Comparison of ENCODE assay signal across 2 cellular contexts in the genomic region with DNA sequence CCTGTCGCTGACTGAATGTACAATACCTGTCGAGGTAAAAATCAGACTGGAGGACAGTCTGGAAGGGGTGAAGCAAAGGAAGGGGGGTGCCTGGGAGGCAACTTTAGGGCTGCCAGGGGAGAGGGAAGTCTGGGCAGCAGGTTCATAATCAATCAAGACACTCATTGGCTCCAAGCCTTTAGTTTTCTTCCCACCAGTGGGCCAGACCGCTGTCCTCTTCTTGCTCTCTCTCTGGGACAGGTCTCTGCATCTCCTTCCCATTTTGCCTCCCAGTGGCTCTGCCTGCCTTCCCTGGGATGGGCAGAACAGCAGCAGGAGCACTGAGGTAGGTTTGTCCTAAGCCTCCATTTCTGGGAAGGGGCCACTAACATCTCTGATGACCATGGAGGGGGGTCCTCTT.
TF ChIP-seq lines count a peak whose summit lies in the region.

No MANE protein-coding gene starts in this region.

TF ChIP-seq in IMR-90, 13 proteins besides CTCF, POLR2A, EP300 and RAD21:
- TF ChIP-seq, protein P1, sequence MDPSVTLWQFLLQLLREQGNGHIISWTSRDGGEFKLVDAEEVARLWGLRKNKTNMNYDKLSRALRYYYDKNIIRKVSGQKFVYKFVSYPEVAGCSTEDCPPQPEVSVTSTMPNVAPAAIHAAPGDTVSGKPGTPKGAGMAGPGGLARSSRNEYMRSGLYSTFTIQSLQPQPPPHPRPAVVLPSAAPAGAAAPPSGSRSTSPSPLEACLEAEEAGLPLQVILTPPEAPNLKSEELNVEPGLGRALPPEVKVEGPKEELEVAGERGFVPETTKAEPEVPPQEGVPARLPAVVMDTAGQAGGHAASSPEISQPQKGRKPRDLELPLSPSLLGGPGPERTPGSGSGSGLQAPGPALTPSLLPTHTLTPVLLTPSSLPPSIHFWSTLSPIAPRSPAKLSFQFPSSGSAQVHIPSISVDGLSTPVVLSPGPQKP (IDR thresholded peaks at IDR 0.05; ENCODE audit: borderline replicate concordance, low read depth, low read length), result no peak
- TF ChIP-seq, protein P2, sequence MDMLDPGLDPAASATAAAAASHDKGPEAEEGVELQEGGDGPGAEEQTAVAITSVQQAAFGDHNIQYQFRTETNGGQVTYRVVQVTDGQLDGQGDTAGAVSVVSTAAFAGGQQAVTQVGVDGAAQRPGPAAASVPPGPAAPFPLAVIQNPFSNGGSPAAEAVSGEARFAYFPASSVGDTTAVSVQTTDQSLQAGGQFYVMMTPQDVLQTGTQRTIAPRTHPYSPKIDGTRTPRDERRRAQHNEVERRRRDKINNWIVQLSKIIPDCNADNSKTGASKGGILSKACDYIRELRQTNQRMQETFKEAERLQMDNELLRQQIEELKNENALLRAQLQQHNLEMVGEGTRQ (IDR thresholded peaks at IDR 0.05; ENCODE audit: low read depth, low read length), result no peak
- no peak for TF ChIP-seq MXI1 (IDR thresholded peaks at IDR 0.05; ENCODE audit: borderline replicate concordance, low read depth, low read length)
- no peak for TF ChIP-seq NFE2L2 (IDR thresholded peaks at IDR 0.05; ENCODE audit: low read depth, low read length)
- TF ChIP-seq FOS (IDR thresholded peaks at IDR 0.05; ENCODE audit: low read depth, low read length), result no peak
- no peak for TF ChIP-seq BHLHE40 (IDR thresholded peaks at IDR 0.05; ENCODE audit: low read depth, low read length)

TF ChIP-seq in H1, 55 proteins besides CTCF, POLR2A, EP300 and RAD21:
- TF ChIP-seq JUND (IDR thresholded peaks at IDR 0.05; ENCODE audit: low read length) (no peak), KDM1A (IDR thresholded peaks at IDR 0.05; ENCODE audit: borderline replicate concordance, low read length) (no peak), SP4 (IDR thresholded peaks at IDR 0.05; ENCODE audit: low read length) (no peak), PHF8 (conservative IDR thresholded peaks at IDR 0.05; ENCODE audit: low read depth, low read length) (no peak)
